In genomic region chr1:207838156-207839082, GRCh38 we compare ENCODE assay signal across 10 cellular contexts.
DNase-seq lines count a peak whose midpoint lies in the region; ATAC-seq and TF ChIP-seq lines count a peak whose summit lies in the region.
"Had no signal": no experiment of that assay in that cellular context is flagged by ENCODE, and none has a peak within 500 bp of the region (broad histone marks: within the 10 kb centered on the region; RNA-seq: fewer than 3 reads in every experiment).

No MANE protein-coding gene starts in this region.

- intact Hi-C loops in adrenal gland (cut with DNase I) (loop anchor here in 1 of 2 donors (10.0 kb wide), 1 partner anchor 126 kb away; no protein-coding TSS in a partner anchor), right cardiac atrium (cut with DNase I) (no loop called here)

- TF ChIP-seq POLR2A in adrenal gland (IDR thresholded peaks at IDR 0.05) = peak in 1 of 2 donors; percentile 63

- no peak overlapping the region for H3K4me3 ChIP-seq in adrenal gland
- no peak overlapping the region for H3K4me3 ChIP-seq in right cardiac atrium (ENCODE audit: low read length)
- H3K4me3 ChIP-seq in rectal smooth muscle tissue (ENCODE audit: low read length) = no peak overlapping the region

- H3K9me3 ChIP-seq in adrenal gland (replicated peaks in 1 of 3) (no peaks in the 10 kb centered on the region), right cardiac atrium (ENCODE audit: control insufficient read depth, low read length) (no peaks in the 10 kb centered on the region)

- H3K27me3 ChIP-seq in adrenal gland (no peaks in the 10 kb centered on the region), right cardiac atrium (ENCODE audit: control insufficient read depth, insufficient read depth) (no peaks in the 10 kb centered on the region), rectal smooth muscle tissue (ENCODE audit: control insufficient read depth, insufficient read depth, low read length) (no peaks in the 10 kb centered on the region)

- peak; percentile 53 for DNase-seq in G401 (ENCODE audit: low spot score)
- DNase-seq in adrenal gland = peak; percentile 76 to 93 (median 89)
- DNase-seq in right cardiac atrium = peak; percentile 76 to 90 (median 86)
- no peak for DNase-seq in KG1 (lab: John Stamatoyannopoulos, UW)
- no peak for DNase-seq in NCI-H128 (lab: John Stamatoyannopoulos, UW; ENCODE audit: unreplicated experiment)
- DNase-seq: DMS79 treated with DMSO at 0.1 percent for 48 hours, NCI-H2171 treated with DMSO at 0.1 percent for 48 hours had no signal

- no peak for TF ChIP-seq CTCF in adrenal gland (IDR thresholded peaks at IDR 0.05)

- no peak overlapping the region for H3K9ac ChIP-seq in rectal smooth muscle tissue (ENCODE audit: low read length)

- 34 to 51% (median 43%) methylated on average over 15 of the region's 15 CpGs for WGBS in adrenal gland, 4 donors
- WGBS in right cardiac atrium = 50% methylated on average over 15 of the region's 15 CpGs

- H3K4me1 ChIP-seq in adrenal gland (replicated peaks in 1 of 2) (peaks cover 23 to 51% of the 10 kb centered on the region in 2 donors), right cardiac atrium (ENCODE audit: control insufficient read depth, insufficient read depth, low read length) (peaks cover 37% of the 10 kb centered on the region), rectal smooth muscle tissue (ENCODE audit: control insufficient read depth, insufficient read depth, low read length) (peaks cover 26% of the 10 kb centered on the region)

- H3K36me3 ChIP-seq in adrenal gland (replicated peaks in 1 of 2) = no peaks in the 10 kb centered on the region
- H3K36me3 ChIP-seq in rectal smooth muscle tissue (ENCODE audit: control insufficient read depth, insufficient read depth, low read length) = no peaks in the 10 kb centered on the region

- in situ Hi-C loops in G401 (cut with HindIII; ENCODE audit: low sequenced_read_pairs) = no loop called here

- ATAC-seq in right cardiac atrium (peak; percentile 92), HG03469 (IDR thresholded peaks at IDR 0.05; ENCODE audit: unreplicated experiment) (no peak), HG03571 (IDR thresholded peaks at IDR 0.05; ENCODE audit: unreplicated experiment) (no peak)

- peak overlapping the region; percentile 13 to 74 (median 49) for H3K27ac ChIP-seq in adrenal gland
- H3K27ac ChIP-seq in right cardiac atrium (ENCODE audit: low read length) = peak overlapping the region; percentile 65
- H3K27ac ChIP-seq in rectal smooth muscle tissue (ENCODE audit: low read depth, low read length) = peak overlapping the region; percentile 10

Comparison
In these comparisons a context has a peak if more than half of its experiments do, and no peak if none do; other contexts are left out.
1. DNase-seq: peak in G401 (single experiment), adrenal gland (7 of 7) and right cardiac atrium (3 of 3); none in KG1 (single experiment) and NCI-H128 (single experiment).
2. H3K27ac ChIP-seq: peak in every context shown above with its lines; median percentile 65 in right cardiac atrium; 49 in adrenal gland; 10 in rectal smooth muscle tissue.
3. ATAC-seq: peak in right cardiac atrium (2 of 2); none in HG03469 (single experiment) and HG03571 (single experiment).